In the genomic region with DNA sequence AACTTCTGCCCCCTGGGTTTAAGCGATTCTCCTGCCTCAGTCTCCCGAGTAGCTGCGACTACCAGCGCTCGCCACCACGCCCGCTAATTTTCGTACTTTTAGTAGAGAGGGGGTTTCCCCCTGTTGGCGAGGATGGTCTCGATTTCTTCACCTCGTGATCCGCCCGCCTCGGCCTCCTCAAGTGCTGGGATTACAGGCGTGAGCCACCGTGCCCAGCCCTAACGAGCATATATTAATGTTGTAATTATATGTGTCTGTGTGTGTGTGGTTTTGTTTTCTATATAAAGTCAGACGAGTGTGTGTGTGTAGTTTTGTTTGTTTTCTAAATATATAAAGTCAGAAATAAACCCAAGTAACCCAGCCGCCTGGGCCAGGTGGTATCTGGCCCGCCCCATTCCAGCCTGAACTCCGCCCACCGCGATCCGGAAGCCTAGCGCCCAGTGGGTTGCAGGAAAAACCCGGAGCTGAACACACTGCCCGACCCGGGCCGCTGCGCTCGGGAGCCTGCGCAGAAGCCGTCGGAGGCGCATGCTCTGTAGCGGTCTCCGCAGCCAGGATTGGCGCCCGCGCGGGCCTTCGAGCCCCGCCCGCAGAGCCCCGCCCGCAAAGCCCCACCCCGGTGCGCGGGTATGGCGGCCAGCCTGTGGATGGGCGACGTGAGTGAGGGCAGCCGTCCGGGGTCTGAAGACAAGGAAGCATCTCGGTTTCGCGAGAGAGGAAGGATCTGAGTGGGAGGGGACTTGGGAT, we compare ENCODE assay signal across 8 cellular contexts. TPM values are rescaled to one million over a fixed set of nuclear protein-coding genes. Genes with fewer than 3 reads are reported as not detected.
DNase-seq lines count a peak whose midpoint lies in the region; ATAC-seq, FAIRE-seq and TF ChIP-seq lines count a peak whose summit lies in the region.

A gene (plus strand): TSS at position 604 of the 747 bp plus-strand sequence. CDS start 26 bp downstream, at position 630.

- peak within 1 kb of the TSS; percentile 89 for H3K27ac ChIP-seq in keratinocyte (ENCODE audit: control insufficient read depth, insufficient read depth, low read length)

- H4K20me1 ChIP-seq in keratinocyte (ENCODE audit: control insufficient read depth, extremely low read depth, insufficient read depth, low read length): no peaks in the 10 kb centered on the region

- peaks cover 7% of the 10 kb centered on the region for H3K4me1 ChIP-seq in keratinocyte (ENCODE audit: control insufficient read depth, extremely low read depth, insufficient read depth, low read length)

- TF ChIP-seq CTCF in keratinocyte (optimal IDR thresholded peaks at IDR 0.05 in 1 of 3, IDR thresholded peaks at IDR 0.05 in 1 of 3, conservative IDR thresholded peaks at IDR 0.05 in 1 of 3; ENCODE audit: extremely low read depth in 1 of 3, insufficient read depth in 2 of 3, low read length in 3 of 3): no peak

- peak within 1 kb of the TSS; percentile 98 for H2AFZ ChIP-seq in keratinocyte (ENCODE audit: control insufficient read depth, low read length)

- TF ChIP-seq POLR2A in GM19193 (IDR thresholded peaks at IDR 0.05; ENCODE audit: extremely low read depth, insufficient read depth, insufficient read length): peak; percentile 69

- peak within 1 kb of the TSS; percentile 94 for H3K4me2 ChIP-seq in keratinocyte (ENCODE audit: control insufficient read depth, extremely low read depth, insufficient read depth, low read depth, low read length)

- H3K9me1 ChIP-seq in keratinocyte (ENCODE audit: control insufficient read depth, extremely low read depth, insufficient read depth, low read length): no peaks in the 10 kb centered on the region

- peak within 1 kb of the TSS; percentile 95 for H3K9ac ChIP-seq in keratinocyte (ENCODE audit: control insufficient read depth, extremely low read depth, insufficient read depth, low read length)

- H3K79me2 ChIP-seq in keratinocyte (ENCODE audit: control insufficient read depth, insufficient read depth, low read length): peaks cover 2% of the 10 kb centered on the region

- DNase-seq in Ammon's horn (ENCODE audit: low spot score) (peak; percentile 94), NCI-H510A (lab: John Stamatoyannopoulos, UW) (peak; percentile 92), cerebellum (ENCODE audit: low spot score) (peak; percentile 97), keratinocyte (ENCODE audit: low read depth, low spot score) (peak; percentile 81)
- DNase-seq in activated CD4-positive, alpha-beta T cell treated with anti-CD3 and anti-CD28 coated beads for 1 hour: peak; percentile 96
- DNase-seq in stimulated activated CD4-positive, alpha-beta T cell treated with anti-CD3 and anti-CD28 coated beads, Interleukin-12 subunit alpha, Interleukin-12 subunit beta, amount 100 ng/mL, for 48 hours (ENCODE audit: low read depth in 2 of 3, low spot score in 1 of 3): peak; percentile 96 to 98 (median 97)

- ATAC-seq in HG03432 (IDR thresholded peaks at IDR 0.05; ENCODE audit: unreplicated experiment): peak; percentile 90

- peaks cover 0 to 4% of the 10 kb centered on the region in 2 experiments for H3K36me3 ChIP-seq in keratinocyte (ENCODE audit: control insufficient read depth in 2 of 2, extremely low read depth in 1 of 2, insufficient read depth in 2 of 2, low read length in 2 of 2)

- FAIRE-seq in keratinocyte (lab: Jason Lieb, UNC): no peak

- H3K4me3 ChIP-seq in keratinocyte (ENCODE audit: control insufficient read depth in 2 of 3, extremely low read depth in 1 of 3, insufficient read depth in 2 of 3, low read depth in 1 of 3, low read length in 3 of 3): peak within 1 kb of the TSS; percentile 78 to 99 (median 96)

- no peaks in the 10 kb centered on the region for H3K27me3 ChIP-seq in keratinocyte (ENCODE audit: control insufficient read depth, extremely low read depth, insufficient read depth, low read length)

- no peaks in the 10 kb centered on the region for H3K9me3 ChIP-seq in keratinocyte (ENCODE audit: control insufficient read depth, low read depth, low read length)

- dilution Hi-C loops in keratinocyte (cut with MboI; ENCODE audit: extremely low pct_ligation_motif_present, low sequenced_read_pairs): no loop called here

RNA-seq across cellular contexts. Expression of the gene that starts here (rescaled TPM):
- total RNA-seq in cerebellum: 33.6 TPM
- polyA plus RNA-seq in keratinocyte: 28.9 to 43.5 TPM (median 40.4 TPM) in 3 replicates
- polyA plus RNA-seq in keratinocyte (2011; ENCODE audit: low read depth): 20.9 TPM
- 23.1 and 27.7 TPM in 2 replicates for polyA plus RNA-seq in keratinocyte (2011; cell fraction: cytosol; rRNA removed)
- polyA plus RNA-seq in keratinocyte (2011; cell fraction: nucleus; rRNA removed): 33.8 and 34.5 TPM in 2 replicates
- 25.7 and 31.9 TPM in 2 replicates for polyA plus RNA-seq in keratinocyte (2012; ENCODE audit: low replicate concordance)
- 10.1 to 19.9 TPM (median 11.8 TPM) in 3 replicates for polyA minus RNA-seq in keratinocyte
- 5.6 TPM for polyA minus RNA-seq in keratinocyte (2011; cell fraction: cytosol; rRNA and poly(A)+ RNA removed)
- 8.3 and 10.3 TPM in 2 replicates for polyA minus RNA-seq in keratinocyte (2011; cell fraction: nucleus; rRNA and poly(A)+ RNA removed)

Comparison
In these comparisons a context has a peak if more than half of its experiments do, and no peak if none do; other contexts are left out.
1. Peak in every context shown above with its lines: DNase-seq, ATAC-seq, H3K4me3 ChIP-seq and H3K27ac ChIP-seq.